ENCODE assay signal across 34 cellular contexts in genomic region chr14:98743536-98743935, GRCh38.
"Had no signal": no experiment of that assay in that cellular context is flagged by ENCODE, and none has a peak within 500 bp of the region (broad histone marks: within the 10 kb centered on the region; RNA-seq: fewer than 3 reads in every experiment).

No MANE protein-coding gene starts in this region.

- DNase-seq: activated B cell treated with CpG ODN at 0.5 μM for 24 hours; activated CD4-positive, alpha-beta memory T cell treated with anti-CD3 and anti-CD28 coated beads, Interleukin-2, amount 10 ng/mL, durations not matched to agents 7 days and 5 days; activated CD4-positive, alpha-beta T cell treated with anti-CD3 and anti-CD28 coated beads for 48 hours; activated CD4-positive, alpha-beta T cell treated with anti-CD3 and anti-CD28 coated beads, Interleukin-2, amount 50 U/mL, for 4 hours; activated CD8-positive, alpha-beta memory T cell treated with anti-CD3 and anti-CD28 coated beads, Interleukin-2, amount 50 U/mL, for 48 hours; activated gamma-delta T cell; activated naive CD4-positive, alpha-beta T cell; activated naive CD4-positive, alpha-beta T cell treated with anti-CD3 and anti-CD28 coated beads, Interleukin-2, amount 10 ng/mL, durations not matched to agents 7 days and 5 days; activated naive CD8-positive, alpha-beta T cell treated with anti-CD3 and anti-CD28 coated beads, Interleukin-2, amount 10 ng/mL, durations not matched to agents 7 days and 5 days; activated T-cell treated with anti-CD3 and anti-CD28 coated beads for 4 hours; activated T-cell treated with anti-CD3 and anti-CD28 coated beads, Interleukin-2, amount 50 U/mL, for 24 hours; activated T-cell treated with anti-CD3 and anti-CD28 coated beads, Interleukin-2, amount 50 U/mL, for 72 hours; central memory CD4-positive, alpha-beta T cell; dorsolateral prefrontal cortex; effector memory CD4-positive, alpha-beta T cell; endodermal cell; foreskin keratinocyte; gastrocnemius medialis; glutamatergic neuron; heart left ventricle; T-helper 1 cell; T-helper 17 cell; T1000; WERI-Rb-1 had no signal

- H3K36me3 ChIP-seq: ascending aorta, breast epithelium, cardiac muscle cell, gastrocnemius medialis, heart left ventricle, WERI-Rb-1 had no signal

- H3K4me3 ChIP-seq: ascending aorta, breast epithelium, cardiac muscle cell, coronary artery, dorsolateral prefrontal cortex, gastrocnemius medialis, heart left ventricle had no signal

- H3K9me3 ChIP-seq: ascending aorta, gastrocnemius medialis had no signal

- H3K27me3 Mint-ChIP-seq: activated B cell treated with CpG ODN at 0.5 μM for 24 hours; activated CD4-positive, alpha-beta memory T cell treated with anti-CD3 and anti-CD28 coated beads, Interleukin-2, amount 10 ng/mL, durations not matched to agents 7 days and 5 days; activated naive CD4-positive, alpha-beta T cell treated with anti-CD3 and anti-CD28 coated beads, Interleukin-2, amount 10 ng/mL, durations not matched to agents 7 days and 5 days; activated T-cell treated with anti-CD3 and anti-CD28 coated beads, Interleukin-2, amount 50 U/mL, for 24 hours; dendritic cell treated with granulocyte-macrophage colony-stimulating factor and Interleukin-4, amounts not matched to agents 40 ng/mL and 50 ng/mL, for 4 days; T-helper 17 cell had no signal

- H3K27ac ChIP-seq: ascending aorta, breast epithelium, cardiac muscle cell, coronary artery, dorsolateral prefrontal cortex, foreskin keratinocyte, gastrocnemius medialis, heart left ventricle, WERI-Rb-1 had no signal

- H3K36me3 Mint-ChIP-seq: activated naive CD4-positive, alpha-beta T cell treated with anti-CD3 and anti-CD28 coated beads, Interleukin-2, amount 10 ng/mL, durations not matched to agents 7 days and 5 days; activated naive CD4-positive, alpha-beta T cell treated with anti-CD3 and anti-CD28 coated beads, Interleukin-2, amount 50 U/mL, for 72 hours; activated naive CD8-positive, alpha-beta T cell treated with anti-CD3 and anti-CD28 coated beads, Interleukin-2, amount 10 ng/mL, durations not matched to agents 7 days and 5 days; brain had no signal

- H3K27me3 ChIP-seq: ascending aorta, cardiac muscle cell, foreskin keratinocyte had no signal

- ATAC-seq: activated CD4-positive, CD25-positive, alpha-beta regulatory T cell treated with anti-CD3 and anti-CD28 coated beads, Interleukin-2, amount 50 U/mL, for 24 hours; activated naive CD4-positive, alpha-beta T cell treated with anti-CD3 and anti-CD28 coated beads, Interleukin-2, amount 50 U/mL, for 72 hours; activated T-cell treated with anti-CD3 and anti-CD28 coated beads, Interleukin-2, amount 50 U/mL, for 72 hours; esophagus mucosa; foreskin keratinocyte; gastrocnemius medialis; heart left ventricle; T-helper 17 cell had no signal

- H3K27ac Mint-ChIP-seq: activated B cell treated with CpG ODN at 0.5 μM for 24 hours; activated CD4-positive, alpha-beta memory T cell treated with anti-CD3 and anti-CD28 coated beads, Interleukin-2, amount 10 ng/mL, durations not matched to agents 7 days and 5 days; activated naive CD4-positive, alpha-beta T cell treated with anti-CD3 and anti-CD28 coated beads, Interleukin-2, amount 10 ng/mL, durations not matched to agents 7 days and 5 days; activated naive CD8-positive, alpha-beta T cell treated with anti-CD3 and anti-CD28 coated beads, Interleukin-2, amount 10 ng/mL, durations not matched to agents 7 days and 5 days; activated T-cell treated with anti-CD3 and anti-CD28 coated beads, Interleukin-2, amount 50 U/mL, for 24 hours; brain; dendritic cell treated with granulocyte-macrophage colony-stimulating factor and Interleukin-4, amounts not matched to agents 40 ng/mL and 50 ng/mL, for 4 days; endodermal cell; T-helper 17 cell; T-helper 2 cell treated with Interferon-gamma antibody and Interleukin-4, amounts not matched to agents 5 μg/mL and 100 μg/mL, for 36 hours had no signal

- H3K4me1 Mint-ChIP-seq: activated B cell treated with CpG ODN at 0.5 μM for 24 hours; activated CD4-positive, alpha-beta memory T cell treated with anti-CD3 and anti-CD28 coated beads, Interleukin-2, amount 10 ng/mL, durations not matched to agents 7 days and 5 days; activated naive CD4-positive, alpha-beta T cell treated with anti-CD3 and anti-CD28 coated beads, Interleukin-2, amount 10 ng/mL, durations not matched to agents 7 days and 5 days; brain; endodermal cell had no signal

- H3K4me3 Mint-ChIP-seq: activated B cell treated with CpG ODN at 0.5 μM for 24 hours; activated CD4-positive, alpha-beta memory T cell treated with anti-CD3 and anti-CD28 coated beads, Interleukin-2, amount 10 ng/mL, durations not matched to agents 7 days and 5 days; activated naive CD4-positive, alpha-beta T cell treated with anti-CD3 and anti-CD28 coated beads, Interleukin-2, amount 10 ng/mL, durations not matched to agents 7 days and 5 days; activated naive CD8-positive, alpha-beta T cell treated with anti-CD3 and anti-CD28 coated beads, Interleukin-2, amount 10 ng/mL, durations not matched to agents 7 days and 5 days; activated T-cell treated with anti-CD3 and anti-CD28 coated beads, Interleukin-2, amount 50 U/mL, for 24 hours; activated T-cell treated with anti-CD3 and anti-CD28 coated beads, Interleukin-2, amount 50 U/mL, for 72 hours; brain; dendritic cell treated with granulocyte-macrophage colony-stimulating factor and Interleukin-4, amounts not matched to agents 40 ng/mL and 50 ng/mL, for 4 days; endodermal cell; T-helper 17 cell; T-helper 2 cell treated with Interferon-gamma antibody and Interleukin-4, amounts not matched to agents 5 μg/mL and 100 μg/mL, for 36 hours had no signal

- H3K9me3 Mint-ChIP-seq: activated naive CD4-positive, alpha-beta T cell treated with anti-CD3 and anti-CD28 coated beads, Interleukin-2, amount 10 ng/mL, durations not matched to agents 7 days and 5 days; activated naive CD4-positive, alpha-beta T cell treated with anti-CD3 and anti-CD28 coated beads, Interleukin-2, amount 50 U/mL, for 72 hours; activated T-cell treated with anti-CD3 and anti-CD28 coated beads, Interleukin-2, amount 50 U/mL, for 24 hours; activated T-cell treated with anti-CD3 and anti-CD28 coated beads, Interleukin-2, amount 50 U/mL, for 72 hours; endodermal cell; T-helper 2 cell treated with Interferon-gamma antibody and Interleukin-4, amounts not matched to agents 5 μg/mL and 100 μg/mL, for 36 hours had no signal

- H3K4me1 ChIP-seq: ascending aorta, breast epithelium, foreskin keratinocyte, gastrocnemius medialis, heart left ventricle had no signal
